In the genomic region with DNA sequence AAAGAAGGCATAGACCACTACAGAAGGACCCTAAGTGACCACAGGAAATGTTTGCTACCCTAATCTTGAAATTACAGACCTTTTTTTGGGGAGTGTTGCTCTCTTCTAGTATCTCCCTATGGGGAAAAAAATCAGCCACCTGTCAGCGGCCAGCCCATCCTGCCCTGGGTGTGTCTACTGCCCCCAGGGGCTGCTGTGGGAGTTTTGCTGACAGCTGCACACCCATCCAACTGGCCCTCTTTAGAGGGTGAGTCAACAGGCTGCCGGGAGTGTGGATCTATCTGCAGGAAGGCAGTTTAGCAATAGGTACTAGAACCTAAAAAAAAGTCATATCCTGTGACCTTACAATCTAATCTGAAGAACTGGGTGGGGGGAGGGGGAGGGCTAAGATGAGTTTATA, we compare ENCODE assay signal across 8 cellular contexts. TPM values are rescaled to one million over a fixed set of nuclear protein-coding genes. Genes with fewer than 3 reads are reported as not detected.
DNase-seq lines count a peak whose midpoint lies in the region; ATAC-seq and TF ChIP-seq lines count a peak whose summit lies in the region.

No MANE protein-coding gene starts in this region.

- H3K27me3 ChIP-seq in ACC112 (ENCODE audit: insufficient read depth, low read length), result peaks cover 8% of the 10 kb centered on the region; the same call in 1 of the 2 replicates
- H3K27me3 ChIP-seq in vagina, result no peaks in the 10 kb centered on the region

- TF ChIP-seq POLR2A in vagina (IDR thresholded peaks at IDR 0.05), result no peak

- H3K36me3 ChIP-seq in ACC112 (ENCODE audit: insufficient read depth, low read length), result no peaks in the 10 kb centered on the region
- H3K36me3 ChIP-seq in vagina, result no peaks in the 10 kb centered on the region

- H3K9me3 Mint-ChIP-seq in endothelial cell (ENCODE audit: unreplicated experiment) (no peaks in the 10 kb centered on the region), osteocyte (ENCODE audit: unreplicated experiment) (no peaks in the 10 kb centered on the region)

- H3K4me1 Mint-ChIP-seq in endothelial cell (ENCODE audit: unreplicated experiment) (peaks cover 69% of the 10 kb centered on the region), osteocyte (ENCODE audit: unreplicated experiment) (peaks cover 55% of the 10 kb centered on the region)

- peak overlapping the region; percentile 77 for H3K4me3 ChIP-seq in ACC112 (ENCODE audit: low read depth, low read length)
- no peak overlapping the region for H3K4me3 ChIP-seq in vagina

- H3K36me3 Mint-ChIP-seq in endothelial cell (ENCODE audit: low read depth, unreplicated experiment), result peaks cover 1% of the 10 kb centered on the region
- H3K36me3 Mint-ChIP-seq in osteocyte (ENCODE audit: unreplicated experiment), result no peaks in the 10 kb centered on the region

- no peak overlapping the region for H3K27ac ChIP-seq in ACC112 (ENCODE audit: low read depth, low read length)
- H3K27ac ChIP-seq in vagina, result no peak overlapping the region

- H3K27ac Mint-ChIP-seq in endothelial cell (ENCODE audit: unreplicated experiment) (peak overlapping the region; percentile 33), osteocyte (ENCODE audit: unreplicated experiment) (peak overlapping the region; percentile 84)

- intact Hi-C loops in vagina (cut with DNase I), result no loop called here

- no peak overlapping the region for H2AFZ ChIP-seq in ACC112 (ENCODE audit: low read length, unreplicated experiment)

- ATAC-seq in HG03432 (IDR thresholded peaks at IDR 0.05; ENCODE audit: unreplicated experiment), result no peak

- H3K4me3 Mint-ChIP-seq in endothelial cell (ENCODE audit: unreplicated experiment) (peak overlapping the region; percentile 77), osteocyte (ENCODE audit: unreplicated experiment) (no peak overlapping the region)

- peaks cover 28% of the 10 kb centered on the region for H3K4me1 ChIP-seq in ACC112 (ENCODE audit: control insufficient read depth, insufficient read depth, low read length, unreplicated experiment)
- H3K4me1 ChIP-seq in vagina, result peaks cover 23% of the 10 kb centered on the region

- H3K9me3 ChIP-seq in vagina, result no peaks in the 10 kb centered on the region

- peak; percentile 96 for DNase-seq in NOMO-1 treated with dmso at 0.1 percent for 144 hours (lab: John Stamatoyannopoulos, UW; ENCODE audit: unreplicated experiment)
- DNase-seq in endothelial cell (ENCODE audit: low spot score), result peak; percentile 53
- no peak for DNase-seq in osteocyte (ENCODE audit: extremely low spot score, unreplicated experiment)
- DNase-seq in stimulated activated CD8-positive, alpha-beta memory T cell treated with anti-CD3 and anti-CD28 coated beads, Interleukin-4, amount 100 ng/mL, for 48 hours, result no peak
- no peak for DNase-seq in vagina (ENCODE audit: extremely low spot score in 2 of 2)

- H3K79me2 ChIP-seq in ACC112 (ENCODE audit: control insufficient read depth, insufficient read depth, low read length, unreplicated experiment), result no peaks in the 10 kb centered on the region

- TF ChIP-seq CTCF in GM12873 (IDR thresholded peaks at IDR 0.05; ENCODE audit: insufficient read depth, low read depth, low read length, missing control alignments), result peak; percentile 22
- TF ChIP-seq CTCF in endothelial cell (IDR thresholded peaks at IDR 0.05; ENCODE audit: unreplicated experiment), result no peak
- no peak for TF ChIP-seq CTCF in osteocyte (IDR thresholded peaks at IDR 0.05)
- TF ChIP-seq CTCF in vagina (IDR thresholded peaks at IDR 0.05), result no peak

- H3K27me3 Mint-ChIP-seq in endothelial cell (ENCODE audit: unreplicated experiment) (peaks cover 13% of the 10 kb centered on the region), osteocyte (ENCODE audit: unreplicated experiment) (no peaks in the 10 kb centered on the region)

RNA-seq across cellular contexts. Expression of a gene that starts 0.8 kb away (rescaled TPM):
- 566 TPM for total RNA-seq in endothelial cell (ENCODE audit: unreplicated experiment)
- 68.8 and 72.0 TPM in 2 replicates for total RNA-seq in osteocyte
- 10.1 TPM for total RNA-seq in vagina

Comparison
In these comparisons a context has a peak if more than half of its experiments do, and no peak if none do; other contexts are left out.
1. DNase-seq: peak in NOMO-1 treated with dmso at 0.1 percent for 144 hours (single experiment) and endothelial cell (single experiment); none in osteocyte (single experiment), stimulated activated CD8-positive, alpha-beta memory T cell treated with anti-CD3 and anti-CD28 coated beads, Interleukin-4, amount 100 ng/mL, for 48 hours (single experiment) and vagina (0 of 2).